11 cellular contexts compared by ENCODE assay signal in the genomic region with DNA sequence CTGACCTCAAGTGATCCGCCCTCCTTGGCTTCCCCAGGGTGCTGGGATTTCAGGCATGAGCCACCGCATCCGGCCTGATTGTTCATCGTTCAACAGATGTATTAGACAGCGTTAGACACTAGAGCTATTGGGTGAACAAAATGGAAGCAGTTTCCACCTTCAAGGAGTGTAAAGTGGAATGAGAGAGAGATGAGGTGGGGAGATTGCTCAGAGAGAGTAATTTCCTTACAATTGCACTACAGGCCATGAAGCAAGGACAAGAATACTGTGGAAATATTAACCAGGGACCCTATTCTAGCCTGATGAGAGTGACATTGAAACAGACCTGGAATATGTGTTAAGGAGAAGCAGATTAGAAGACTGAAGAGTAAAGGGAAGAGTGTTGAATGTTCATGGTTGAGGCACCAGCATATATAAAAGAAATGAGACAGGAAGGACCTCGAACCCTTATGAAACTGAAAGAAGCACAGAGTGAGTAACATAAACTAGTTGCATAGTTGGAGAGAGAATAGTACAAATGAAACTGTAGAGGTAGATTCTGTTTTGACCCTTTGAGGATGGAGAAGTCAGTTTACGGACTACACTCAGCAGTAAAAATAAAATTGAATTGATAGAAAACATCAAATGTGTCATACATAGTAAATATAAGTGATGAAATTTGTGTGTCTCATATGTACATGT. TPM values are rescaled to one million over a fixed set of nuclear protein-coding genes. Genes with fewer than 3 reads are reported as not detected.
DNase-seq lines count a peak whose midpoint lies in the region; ATAC-seq, FAIRE-seq and TF ChIP-seq lines count a peak whose summit lies in the region.
"Had no signal": no experiment of that assay in that cellular context is flagged by ENCODE, and none has a peak within 500 bp of the region (broad histone marks: within the 10 kb centered on the region; RNA-seq: fewer than 3 reads in every experiment).

No MANE protein-coding gene starts in this region.

- POLR2A ChIA-PET in GM12878 (lab: Charles Lee) (no interaction called here), HEK293T (lab: Yijun Ruan, JAX) (no interaction called here)

- ATAC-seq in GM18517 (IDR thresholded peaks at IDR 0.05; ENCODE audit: unreplicated experiment): peak; percentile 88
- peak; percentile 75 for ATAC-seq in GM21423 (IDR thresholded peaks at IDR 0.05; ENCODE audit: unreplicated experiment)
- peak; percentile 81 for ATAC-seq in HG03354 (IDR thresholded peaks at IDR 0.05; ENCODE audit: poor library complexity, severe bottlenecking, unreplicated experiment)
- ATAC-seq in GM12878: peak; percentile 91
- no peak for ATAC-seq in right cardiac atrium
- no peak for ATAC-seq in left ventricle myocardium superior

- no peaks in the 10 kb centered on the region for H3K27me3 ChIP-seq in GM12878 (replicated peaks in 1 of 2; ENCODE audit: control insufficient read depth in 2 of 2, insufficient read depth in 2 of 2, low read length in 1 of 2)
- no peaks in the 10 kb centered on the region for H3K27me3 ChIP-seq in tibial nerve
- H3K27me3 ChIP-seq in right cardiac atrium (ENCODE audit: control insufficient read depth, insufficient read depth): no peaks in the 10 kb centered on the region
- H3K27me3 ChIP-seq: ovary had no signal

- no peak for TF ChIP-seq EP300 in GM12878 (IDR thresholded peaks at IDR 0.05; ENCODE audit: borderline replicate concordance in 1 of 2, control insufficient read depth in 1 of 2, low read depth in 2 of 2, low read length in 2 of 2)
- no peak for TF ChIP-seq EP300 in tibial nerve (IDR thresholded peaks at IDR 0.05)

- H3K4me3 ChIP-seq in GM12878: peak overlapping the region; percentile 54; the same call in 1 of the 2 replicates
- no peak overlapping the region for H3K4me3 ChIP-seq in tibial nerve
- H3K4me3 ChIP-seq in right cardiac atrium (ENCODE audit: low read length): no peak overlapping the region
- H3K4me3 ChIP-seq: ovary had no signal

- H3K4me1 ChIP-seq in GM12878 (ENCODE audit: control insufficient read depth, insufficient read depth, low read length): peaks cover 23% of the 10 kb centered on the region
- H3K4me1 ChIP-seq in tibial nerve: peaks cover 0 to 23% (median 0%) of the 10 kb centered on the region in 4 donors
- H3K4me1 ChIP-seq in right cardiac atrium (ENCODE audit: control insufficient read depth, insufficient read depth, low read length): peaks cover 2% of the 10 kb centered on the region

- CTCF ChIA-PET in GM12878 (lab: Yijun Ruan, JAX): interaction anchor here (0.6 kb wide), 1 partner anchor 22 kb away, joined by 3 read pairs; no protein-coding TSS in a partner anchor
- CTCF ChIA-PET in HEK293T (lab: Yijun Ruan, JAX): no interaction called here

- peak overlapping the region; percentile 65 for H2AFZ ChIP-seq in GM12878 (ENCODE audit: control insufficient read depth, low read depth, low read length)

- peaks cover 70% of the 10 kb centered on the region for H3K79me2 ChIP-seq in GM12878 (ENCODE audit: control insufficient read depth, insufficient read depth, low read length)

- TF ChIP-seq RAD21 in GM12878 (IDR thresholded peaks at IDR 0.05; ENCODE audit: insufficient read depth, low read depth, low read length): no peak

- peak overlapping the region; percentile 91 for H3K27ac ChIP-seq in GM12878 (ENCODE audit: control insufficient read depth, insufficient read depth)
- no peak overlapping the region for H3K27ac ChIP-seq in tibial nerve
- H3K27ac ChIP-seq in right cardiac atrium (ENCODE audit: low read length): no peak overlapping the region
- H3K27ac ChIP-seq: ovary had no signal

- H3K36me3 ChIP-seq in GM12878 (ENCODE audit: control insufficient read depth in 2 of 2, insufficient read depth in 2 of 2, low read length in 1 of 2): no peaks in the 10 kb centered on the region; a peak in 1 of 4 replicates
- no peaks in the 10 kb centered on the region for H3K36me3 ChIP-seq in tibial nerve
- H3K36me3 ChIP-seq: ovary had no signal

- peak overlapping the region; percentile 34; the same call in 1 of the 2 replicates for H3K9ac ChIP-seq in GM12878 (ENCODE audit: control insufficient read depth, insufficient read depth, low read length)
- H3K9ac ChIP-seq: SK-N-SH had no signal

- in situ Hi-C loops in GM12878 (cut with MboI): no loop called here

- SMC1A ChIA-PET in GM12878 (lab: Charles Lee; ENCODE audit: uncharacterized antibody, unreplicated experiment): interaction anchor here (1.1 kb wide), 1 partner anchor 10 kb away, joined by 3 read pairs; no protein-coding TSS in a partner anchor

- TF ChIP-seq CTCF in GM12878 (IDR thresholded peaks at IDR 0.05 in 2 of 3, conservative IDR thresholded peaks at IDR 0.05 in 1 of 3; ENCODE audit: control insufficient read depth in 2 of 3, extremely low read depth in 1 of 3, insufficient read depth in 1 of 3, low read depth in 3 of 3, low read length in 3 of 3) (no peak), tibial nerve (IDR thresholded peaks at IDR 0.05) (no peak)

- no peak for TF ChIP-seq POLR2A in GM12878 (IDR thresholded peaks at IDR 0.05; ENCODE audit: low read depth, low read length)
- TF ChIP-seq POLR2A in tibial nerve (IDR thresholded peaks at IDR 0.05): no peak

- H3K9me3 ChIP-seq in GM12878 (replicated peaks; ENCODE audit: control insufficient read depth, insufficient read depth, low read length) (no peaks in the 10 kb centered on the region), tibial nerve (no peaks in the 10 kb centered on the region), right cardiac atrium (ENCODE audit: control insufficient read depth, low read length) (no peaks in the 10 kb centered on the region)
- H3K9me3 ChIP-seq: ovary, SK-N-SH had no signal

- no TSS peak for BruUV-seq in GM12878 (replicated peaks; lab: Mats Ljungman, UMichigan)

- WGBS in GM12878 (ENCODE audit: insufficient coverage, insufficient replicate concordance, low lambda C conversion rate, missing lambda C conversion rate): 70% methylated on average over 7 of the region's 7 CpGs
- WGBS in tibial nerve, 2 donors: 92 to 95% methylated on average over 7 of the region's 7 CpGs
- WGBS in right cardiac atrium: 93% methylated on average over 7 of the region's 7 CpGs

- DNase-seq in GM12878 (ENCODE audit: low read depth, low spot score): peak; percentile 44
- DNase-seq in tibial nerve (ENCODE audit: low spot score in 2 of 2): no peak
- no peak for DNase-seq in right cardiac atrium
- no peak for DNase-seq in HEK293T (ENCODE audit: extremely low spot score)
- no peak for DNase-seq in left ventricle myocardium superior
- DNase-seq: activated effector memory CD4-positive, alpha-beta T cell treated with anti-CD3 and anti-CD28 coated beads, Interleukin-2, amount 50 U/mL, for 16 hours; ovary; SK-N-SH had no signal

- peak; percentile 96 for FAIRE-seq in GM12878 (lab: Jason Lieb, UNC)

- peak overlapping the region; percentile 82 for H3K4me2 ChIP-seq in GM12878 (ENCODE audit: control insufficient read depth, insufficient read depth)
- H3K4me2 ChIP-seq: SK-N-SH had no signal

- intact Hi-C loops in GM12878 (cut with micrococcal nuclease; ENCODE audit: unreplicated experiment) (no loop called here), right cardiac atrium (cut with DNase I) (no loop called here), left ventricle myocardium superior (cut with micrococcal nuclease) (no loop called here)

- RAD21 ChIA-PET in GM12878 (lab: Charles Lee; ENCODE audit: unreplicated experiment): no interaction called here

- no peaks in the 10 kb centered on the region for H4K20me1 ChIP-seq in GM12878 (ENCODE audit: control insufficient read depth, insufficient read depth)

TF ChIP-seq in HEK293T, 16 proteins besides CTCF, POLR2A, EP300 and RAD21 (continues in another document):
- no peak for TF ChIP-seq TARDBP (IDR thresholded peaks at IDR 0.05)

RNA-seq across cellular contexts. Expression of gene RTF1, which starts 7.2 kb away (rescaled TPM):
- total RNA-seq in GM12878 (2013; cell fraction: nucleolus; rRNA removed): 18.6 and 23.8 TPM in 2 replicates
- total RNA-seq in GM12878 (2014; rRNA removed) (15.2 and 19.3 TPM in 2 replicates), GM12878 (2014; rRNA removed; fragmentation: Illumina TruSeq; extraction: Trizol) (35.5 and 35.6 TPM in 2 replicates), GM12878 (2021) (28.4 and 31.2 TPM in 2 replicates), tibial nerve (10 to 100 TPM; 22.2 to 72.6 (median 29.0) TPM), right cardiac atrium (10 to 100 TPM; 22.3 to 25.0 (median 23.1) TPM), left ventricle myocardium superior (26.8 TPM)
- 13.9 TPM for polyA plus RNA-seq in GM12878 (2011; ENCODE audit: low read depth)
- polyA plus RNA-seq in GM12878 (2011; rRNA removed) (29.2 and 33.0 TPM in 2 replicates), GM12878 (2014; fragmentation: Illumina TruSeq; extraction: Trizol) (49.1 and 51.8 TPM in 2 replicates), GM12878 (2014; fragmentation: Nextera tagmentation; extraction: Ambion mirVana) (10 to 100 TPM in 1 of 2 experiments, 1 to 10 TPM in 1; 7.2 to 10.9 TPM), GM12878 (2014; rRNA removed) (35.1 and 35.4 TPM in 2 replicates), GM12878 (2016; fragmentation: Nextera tagmentation; extraction: Ambion mirVana) (10 to 100 TPM; 67.0 to 67.9 TPM), right cardiac atrium (14.1 TPM)
- 18.7 and 18.9 TPM in 2 replicates for polyA plus RNA-seq in GM12878 (2011; cell fraction: cytosol; rRNA removed)
- polyA plus RNA-seq in GM12878 (2011; cell fraction: nucleus; rRNA removed): 8.5 and 12.8 TPM in 2 replicates
- polyA plus RNA-seq in GM12878 (2012): 20.8 and 23.3 TPM in 2 replicates
- polyA minus RNA-seq in GM12878 (2011; rRNA and poly(A)+ RNA removed): 13.0 and 16.9 TPM in 2 replicates
- 10.9 and 15.5 TPM in 2 replicates for polyA minus RNA-seq in GM12878 (2011; cell fraction: cytosol; rRNA and poly(A)+ RNA removed)
- 3.4 and 6.3 TPM in 2 replicates for polyA minus RNA-seq in GM12878 (2011; cell fraction: nucleus; rRNA and poly(A)+ RNA removed)

RNA-seq across cellular contexts. Expression of gene NDUFAF1, which starts 21.8 kb away (rescaled TPM):
- 15.4 and 15.6 TPM in 2 replicates for total RNA-seq in GM12878 (2013; cell fraction: nucleolus; rRNA removed)
- total RNA-seq in GM12878 (2014; rRNA removed): 16.7 and 18.9 TPM in 2 replicates
- 20.8 and 22.6 TPM in 2 replicates for total RNA-seq in GM12878 (2014; rRNA removed; fragmentation: Illumina TruSeq; extraction: Trizol)
- total RNA-seq in GM12878 (2021): 16.6 and 17.3 TPM in 2 replicates
- 17.6 TPM for polyA plus RNA-seq in GM12878 (2011; ENCODE audit: low read depth)
- polyA plus RNA-seq in GM12878 (2011; rRNA removed): 19.4 and 27.9 TPM in 2 replicates
- polyA plus RNA-seq in GM12878 (2011; cell fraction: cytosol; rRNA removed): 8.6 and 9.8 TPM in 2 replicates
- 6.1 and 8.7 TPM in 2 replicates for polyA plus RNA-seq in GM12878 (2011; cell fraction: nucleus; rRNA removed)
- 13.8 and 14.7 TPM in 2 replicates for polyA plus RNA-seq in GM12878 (2012)
- polyA plus RNA-seq in GM12878 (2014; fragmentation: Illumina TruSeq; extraction: Trizol): 23.5 and 33.9 TPM in 2 replicates
- 10 to 100 TPM; 46.4 to 47.2 TPM for polyA plus RNA-seq in GM12878 (2014; fragmentation: Nextera tagmentation; extraction: Ambion mirVana)
- polyA plus RNA-seq in GM12878 (2014; rRNA removed): 17.1 and 19.2 TPM in 2 replicates
- polyA plus RNA-seq in GM12878 (2016; fragmentation: Nextera tagmentation; extraction: Ambion mirVana): 10 to 100 TPM; 37.8 to 38.8 TPM
- polyA minus RNA-seq in GM12878 (2011; rRNA and poly(A)+ RNA removed): 5.3 and 6.2 TPM in 2 replicates
- 2.4 and 3.1 TPM in 2 replicates for polyA minus RNA-seq in GM12878 (2011; cell fraction: cytosol; rRNA and poly(A)+ RNA removed)
- 2.7 and 3.9 TPM in 2 replicates for polyA minus RNA-seq in GM12878 (2011; cell fraction: nucleus; rRNA and poly(A)+ RNA removed)
- 10 to 100 TPM in 1 of 4 donors, 1 to 10 TPM in 3; 6.3 to 12.3 (median 9.2) TPM for total RNA-seq in tibial nerve
- total RNA-seq in right cardiac atrium: 10 to 100 TPM; 19.7 to 35.1 (median 26.6) TPM
- 65.9 TPM for polyA plus RNA-seq in right cardiac atrium
- total RNA-seq in left ventricle myocardium superior: 67.1 TPM

Comparison
In these comparisons a context has a peak if more than half of its experiments do, and no peak if none do; other contexts are left out.
1. ATAC-seq: peak in GM18517 (single experiment), GM21423 (single experiment), HG03354 (single experiment) and GM12878 (single experiment); none in right cardiac atrium (0 of 2) and left ventricle myocardium superior (single experiment).